ENCODE assay signal across 39 cellular contexts in the genomic region with DNA sequence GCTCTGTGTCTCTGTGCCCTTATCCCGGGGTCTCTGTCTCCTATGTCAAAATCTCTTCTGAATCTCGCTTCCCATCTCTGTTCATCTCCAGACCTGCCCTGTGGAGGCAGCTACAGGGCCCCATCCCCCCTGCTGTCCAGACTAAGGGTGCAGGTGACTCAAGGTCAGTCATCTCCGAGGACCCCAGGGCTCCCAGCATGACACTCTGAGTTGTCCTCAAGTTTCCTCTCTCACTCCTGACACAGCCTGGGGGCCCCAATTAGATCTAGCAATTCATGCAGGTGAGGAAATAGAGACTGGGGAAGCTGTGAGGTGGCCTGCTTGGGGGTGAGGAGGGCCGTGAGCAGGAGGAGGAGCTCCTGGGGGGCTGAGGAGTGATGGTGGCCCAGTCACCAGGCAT. TPM values are rescaled to one million over a fixed set of nuclear protein-coding genes. Genes with fewer than 3 reads are reported as not detected.
"Had no signal": no experiment of that assay in that cellular context is flagged by ENCODE, and none has a peak within 500 bp of the region (broad histone marks: within the 10 kb centered on the region; RNA-seq: fewer than 3 reads in every experiment).

No MANE protein-coding gene starts in this region.

- H3K4me3 Mint-ChIP-seq: activated B cell treated with CpG ODN at 0.5 μM for 24 hours; activated CD4-positive, alpha-beta memory T cell treated with anti-CD3 and anti-CD28 coated beads for 36 hours; activated CD4-positive, alpha-beta T cell treated with anti-CD3 and anti-CD28 coated beads, Interleukin-2, amount 10 ng/mL, durations not matched to agents 24 days and 14 days; activated CD8-positive, alpha-beta T cell treated with anti-CD3 and anti-CD28 coated beads for 36 hours; activated naive CD4-positive, alpha-beta T cell treated with anti-CD3 and anti-CD28 coated beads for 36 hours; activated naive CD8-positive, alpha-beta T cell treated with anti-CD3 and anti-CD28 coated beads for 36 hours; activated T-cell treated with anti-CD3 and anti-CD28 coated beads, Interleukin-2, amount 50 U/mL, for 4 hours; activated T-cell treated with anti-CD3 and anti-CD28 coated beads, Interleukin-2, amount 50 U/mL, for 72 hours; activated T-helper 1 cell treated with anti-CD3 and anti-CD28 coated beads, Interleukin-12 subunit alpha, Interleukin-12 subunit beta, Interleukin-2, Interleukin-4 antibody, amounts not matched to agents 30 ng/mL and 10 ng/mL and 1 ng/mL, durations not matched to agents 14 hours and 24 hours and 36 hours; activated T-helper 17 cell treated with anti-CD3 and anti-CD28 coated beads, Interleukin-2, amount 50 U/mL, for 72 hours; brain; central memory CD8-positive, alpha-beta T cell; T-helper 1 cell treated with Interleukin-12 subunit alpha and Interleukin-12 subunit beta and Interleukin-4 antibody, amounts not matched to agents 30 μg/mL and 1 μg/mL, for 36 hours; T-helper 2 cell treated with Interferon-gamma antibody and Interleukin-4, amounts not matched to agents 5 μg/mL and 100 μg/mL, for 36 hours had no signal

- H3K27ac Mint-ChIP-seq: activated B cell treated with CpG ODN at 0.5 μM for 24 hours; activated CD4-positive, alpha-beta memory T cell treated with anti-CD3 and anti-CD28 coated beads for 36 hours; activated CD4-positive, alpha-beta T cell treated with anti-CD3 and anti-CD28 coated beads, Interleukin-2, amount 10 ng/mL, durations not matched to agents 24 days and 14 days; activated CD8-positive, alpha-beta T cell treated with anti-CD3 and anti-CD28 coated beads for 36 hours; activated naive CD4-positive, alpha-beta T cell treated with anti-CD3 and anti-CD28 coated beads for 36 hours; activated naive CD4-positive, alpha-beta T cell treated with anti-CD3 and anti-CD28 coated beads, Interleukin-2, amount 50 U/mL, for 72 hours; activated naive CD8-positive, alpha-beta T cell treated with anti-CD3 and anti-CD28 coated beads for 36 hours; activated T-cell treated with anti-CD3 and anti-CD28 coated beads, Interleukin-2, amount 50 U/mL, for 72 hours; activated T-helper 1 cell treated with anti-CD3 and anti-CD28 coated beads, Interleukin-12 subunit alpha, Interleukin-12 subunit beta, Interleukin-2, Interleukin-4 antibody, amounts not matched to agents 30 ng/mL and 10 ng/mL and 1 ng/mL, durations not matched to agents 14 hours and 24 hours and 36 hours; activated T-helper 17 cell treated with anti-CD3 and anti-CD28 coated beads, Interleukin-2, amount 50 U/mL, for 72 hours; brain; T-helper 1 cell treated with Interleukin-12 subunit alpha and Interleukin-12 subunit beta and Interleukin-4 antibody, amounts not matched to agents 30 μg/mL and 1 μg/mL, for 36 hours; T-helper 2 cell treated with Interferon-gamma antibody and Interleukin-4, amounts not matched to agents 5 μg/mL and 100 μg/mL, for 36 hours had no signal

- H3K36me3 Mint-ChIP-seq: activated CD4-positive, alpha-beta memory T cell treated with anti-CD3 and anti-CD28 coated beads for 36 hours; activated naive CD4-positive, alpha-beta T cell treated with anti-CD3 and anti-CD28 coated beads, Interleukin-2, amount 50 U/mL, for 72 hours; activated naive CD8-positive, alpha-beta T cell treated with anti-CD3 and anti-CD28 coated beads for 36 hours; brain had no signal

- H3K9me3 ChIP-seq: ascending aorta had no signal

- ATAC-seq: activated CD8-positive, alpha-beta T cell treated with anti-CD3 and anti-CD28 coated beads for 36 hours; activated naive CD4-positive, alpha-beta T cell treated with anti-CD3 and anti-CD28 coated beads, Interleukin-2, amount 50 U/mL, for 72 hours; activated T-cell treated with anti-CD3 and anti-CD28 coated beads, Interleukin-2, amount 50 U/mL, for 4 hours; activated T-cell treated with anti-CD3 and anti-CD28 coated beads, Interleukin-2, amount 50 U/mL, for 72 hours; activated T-helper 17 cell treated with anti-CD3 and anti-CD28 coated beads, Interleukin-2, amount 50 U/mL, for 72 hours had no signal

- H3K36me3 ChIP-seq: ascending aorta, cardiac muscle cell had no signal

- FAIRE-seq: bronchial epithelial cell, TTC549 had no signal

- H3K4me3 ChIP-seq: ascending aorta, cardiac muscle cell had no signal

- H3K27ac ChIP-seq: ascending aorta, cardiac muscle cell, VCaP had no signal

- H3K9me3 Mint-ChIP-seq: activated B cell treated with CpG ODN at 0.5 μM for 24 hours; activated CD4-positive, alpha-beta memory T cell treated with anti-CD3 and anti-CD28 coated beads for 36 hours; activated CD4-positive, alpha-beta T cell treated with anti-CD3 and anti-CD28 coated beads, Interleukin-2, amount 10 ng/mL, durations not matched to agents 24 days and 14 days; activated CD8-positive, alpha-beta T cell treated with anti-CD3 and anti-CD28 coated beads for 36 hours; activated naive CD4-positive, alpha-beta T cell treated with anti-CD3 and anti-CD28 coated beads for 36 hours; activated naive CD4-positive, alpha-beta T cell treated with anti-CD3 and anti-CD28 coated beads, Interleukin-2, amount 50 U/mL, for 72 hours; activated naive CD8-positive, alpha-beta T cell treated with anti-CD3 and anti-CD28 coated beads for 36 hours; activated T-cell treated with anti-CD3 and anti-CD28 coated beads, Interleukin-2, amount 50 U/mL, for 4 hours; activated T-cell treated with anti-CD3 and anti-CD28 coated beads, Interleukin-2, amount 50 U/mL, for 72 hours; activated T-helper 1 cell treated with anti-CD3 and anti-CD28 coated beads, Interleukin-12 subunit alpha, Interleukin-12 subunit beta, Interleukin-2, Interleukin-4 antibody, amounts not matched to agents 30 ng/mL and 10 ng/mL and 1 ng/mL, durations not matched to agents 14 hours and 24 hours and 36 hours; activated T-helper 17 cell treated with anti-CD3 and anti-CD28 coated beads, Interleukin-2, amount 50 U/mL, for 72 hours; brain; central memory CD8-positive, alpha-beta T cell; T-helper 1 cell treated with Interleukin-12 subunit alpha and Interleukin-12 subunit beta and Interleukin-4 antibody, amounts not matched to agents 30 μg/mL and 1 μg/mL, for 36 hours; T-helper 2 cell treated with Interferon-gamma antibody and Interleukin-4, amounts not matched to agents 5 μg/mL and 100 μg/mL, for 36 hours had no signal

- DNase-seq: activated B cell treated with CpG ODN at 0.5 μM for 24 hours; activated CD4-positive, alpha-beta memory T cell treated with anti-CD3 and anti-CD28 coated beads for 36 hours; activated CD4-positive, alpha-beta T cell treated with anti-CD3 and anti-CD28 coated beads for 4 hours; activated CD4-positive, alpha-beta T cell treated with anti-CD3 and anti-CD28 coated beads, Interleukin-2, amount 10 ng/mL, durations not matched to agents 24 days and 14 days; activated CD4-positive, alpha-beta T cell treated with anti-CD3 and anti-CD28 coated beads, Interleukin-2, amount 50 U/mL, for 1 hour; activated CD4-positive, alpha-beta T cell treated with anti-CD3 and anti-CD28 coated beads, Interleukin-2, amount 50 U/mL, for 4 hours; activated CD4-positive, CD25-positive, alpha-beta regulatory T cell treated with anti-CD3 and anti-CD28 coated beads, Interleukin-2, amount 50 U/mL, for 72 hours; activated CD8-positive, alpha-beta memory T cell treated with anti-CD3 and anti-CD28 coated beads, Interleukin-2, amount 50 U/mL, for 4 hours; activated CD8-positive, alpha-beta T cell treated with anti-CD3 and anti-CD28 coated beads for 36 hours; activated effector memory CD4-positive, alpha-beta T cell treated with anti-CD3 and anti-CD28 coated beads, Interleukin-2, amount 50 U/mL, for 16 hours; activated gamma-delta T cell treated with Interleukin-2 at 50 U/mL for 16 hours; activated naive CD4-positive, alpha-beta T cell; activated naive CD4-positive, alpha-beta T cell treated with anti-CD3 and anti-CD28 coated beads for 36 hours; activated naive CD4-positive, alpha-beta T cell treated with anti-CD3 and anti-CD28 coated beads, Interleukin-2, amount 50 U/mL, for 16 hours; activated naive CD8-positive, alpha-beta T cell treated with anti-CD3 and anti-CD28 coated beads for 36 hours; activated T-cell treated with anti-CD3 and anti-CD28 coated beads for 4 hours; activated T-cell treated with anti-CD3 and anti-CD28 coated beads, Interleukin-2, amount 50 U/mL, for 1 hour; activated T-cell treated with anti-CD3 and anti-CD28 coated beads, Interleukin-2, amount 50 U/mL, for 4 hours; activated T-cell treated with anti-CD3 and anti-CD28 coated beads, Interleukin-2, amount 50 U/mL, for 72 hours; amygdala; anterior cingulate cortex; caudate nucleus; cerebellar nuclear complex; T-helper 1 cell; T-helper 2 cell; T-helper 9 cell had no signal

RNA-seq across cellular contexts. Expression of gene CNFN, which starts 2.1 kb away (rescaled TPM):
- total RNA-seq: activated CD4-positive, alpha-beta memory T cell treated with anti-CD3 and anti-CD28 coated beads for 36 hours; activated CD4-positive, alpha-beta T cell treated with anti-CD3 and anti-CD28 coated beads, Interleukin-2, amount 10 ng/mL, durations not matched to agents 24 days and 14 days; activated CD8-positive, alpha-beta memory T cell treated with anti-CD3 and anti-CD28 coated beads for 36 hours; activated CD8-positive, alpha-beta T cell treated with anti-CD3 and anti-CD28 coated beads for 36 hours; activated naive CD4-positive, alpha-beta T cell treated with anti-CD3 and anti-CD28 coated beads for 36 hours; activated naive CD4-positive, alpha-beta T cell treated with anti-CD3 and anti-CD28 coated beads, Interleukin-2, amount 50 U/mL, for 72 hours; activated naive CD8-positive, alpha-beta T cell treated with anti-CD3 and anti-CD28 coated beads for 36 hours; activated T-cell treated with anti-CD3 and anti-CD28 coated beads, Interleukin-2, amount 50 U/mL, for 4 hours; activated T-helper 1 cell treated with anti-CD3 and anti-CD28 coated beads, Interleukin-12 subunit alpha, Interleukin-12 subunit beta, Interleukin-2, Interleukin-4 antibody, amounts not matched to agents 30 ng/mL and 10 ng/mL and 1 ng/mL, durations not matched to agents 14 hours and 24 hours and 36 hours; ascending aorta; bronchial epithelial cell had no signal

RNA-seq across cellular contexts. Expression of gene CXCL17, which starts 50.6 kb away (rescaled TPM):
- total RNA-seq: activated B cell treated with CpG ODN at 0.5 μM for 24 hours; activated CD4-positive, alpha-beta memory T cell treated with anti-CD3 and anti-CD28 coated beads for 36 hours; activated CD4-positive, alpha-beta T cell treated with anti-CD3 and anti-CD28 coated beads, Interleukin-2, amount 10 ng/mL, durations not matched to agents 24 days and 14 days; activated CD8-positive, alpha-beta memory T cell treated with anti-CD3 and anti-CD28 coated beads for 36 hours; activated CD8-positive, alpha-beta T cell treated with anti-CD3 and anti-CD28 coated beads for 36 hours; activated naive CD4-positive, alpha-beta T cell treated with anti-CD3 and anti-CD28 coated beads for 36 hours; activated naive CD4-positive, alpha-beta T cell treated with anti-CD3 and anti-CD28 coated beads, Interleukin-2, amount 50 U/mL, for 72 hours; activated naive CD8-positive, alpha-beta T cell treated with anti-CD3 and anti-CD28 coated beads for 36 hours; activated T-cell treated with anti-CD3 and anti-CD28 coated beads, Interleukin-2, amount 50 U/mL, for 4 hours; activated T-cell treated with anti-CD3 and anti-CD28 coated beads, Interleukin-2, amount 50 U/mL, for 72 hours; activated T-helper 1 cell treated with anti-CD3 and anti-CD28 coated beads, Interleukin-12 subunit alpha, Interleukin-12 subunit beta, Interleukin-2, Interleukin-4 antibody, amounts not matched to agents 30 ng/mL and 10 ng/mL and 1 ng/mL, durations not matched to agents 14 hours and 24 hours and 36 hours; activated T-helper 17 cell treated with anti-CD3 and anti-CD28 coated beads, Interleukin-2, amount 50 U/mL, for 72 hours; ascending aorta; cardiac muscle cell had no signal
